ENCODE assay signal across 1 cellular context in genomic region chr19:3178377-3178972, GRCh38.
TF ChIP-seq lines count a peak whose summit lies in the region.

A gene with protein sequence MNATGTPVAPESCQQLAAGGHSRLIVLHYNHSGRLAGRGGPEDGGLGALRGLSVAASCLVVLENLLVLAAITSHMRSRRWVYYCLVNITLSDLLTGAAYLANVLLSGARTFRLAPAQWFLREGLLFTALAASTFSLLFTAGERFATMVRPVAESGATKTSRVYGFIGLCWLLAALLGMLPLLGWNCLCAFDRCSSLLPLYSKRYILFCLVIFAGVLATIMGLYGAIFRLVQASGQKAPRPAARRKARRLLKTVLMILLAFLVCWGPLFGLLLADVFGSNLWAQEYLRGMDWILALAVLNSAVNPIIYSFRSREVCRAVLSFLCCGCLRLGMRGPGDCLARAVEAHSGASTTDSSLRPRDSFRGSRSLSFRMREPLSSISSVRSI (plus strand): TSS chr19:3178769. CDS start chr19:3178793, 24 bp downstream.

TF ChIP-seq in SK-N-SH treated with all-trans-retinoic acid at 6 μM for 48 hours, 23 proteins besides CTCF, POLR2A, EP300 and RAD21 (continued from another document):
- TF ChIP-seq, protein P1, sequence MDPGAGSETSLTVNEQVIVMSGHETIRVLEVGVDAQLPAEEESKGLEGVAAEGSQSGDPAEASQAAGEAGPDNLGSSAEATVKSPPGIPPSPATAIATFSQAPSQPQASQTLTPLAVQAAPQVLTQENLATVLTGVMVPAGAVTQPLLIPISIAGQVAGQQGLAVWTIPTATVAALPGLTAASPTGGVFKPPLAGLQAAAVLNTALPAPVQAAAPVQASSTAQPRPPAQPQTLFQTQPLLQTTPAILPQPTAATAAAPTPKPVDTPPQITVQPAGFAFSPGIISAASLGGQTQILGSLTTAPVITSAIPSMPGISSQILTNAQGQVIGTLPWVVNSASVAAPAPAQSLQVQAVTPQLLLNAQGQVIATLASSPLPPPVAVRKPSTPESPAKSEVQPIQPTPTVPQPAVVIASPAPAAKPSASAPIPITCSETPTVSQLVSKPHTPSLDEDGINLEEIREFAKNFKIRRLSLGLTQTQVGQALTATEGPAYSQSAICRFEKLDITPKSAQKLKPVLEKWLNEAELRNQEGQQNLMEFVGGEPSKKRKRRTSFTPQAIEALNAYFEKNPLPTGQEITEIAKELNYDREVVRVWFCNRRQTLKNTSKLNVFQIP (CRISPR knock-in tag; IDR thresholded peaks at IDR 0.05; ENCODE audit: borderline replicate concordance, low read depth) = no peak
- no peak for TF ChIP-seq ZC3H10 (CRISPR knock-in tag; IDR thresholded peaks at IDR 0.05)
- TF ChIP-seq BACH2 (CRISPR knock-in tag; IDR thresholded peaks at IDR 0.05; ENCODE audit: borderline replicate concordance) = no peak
- TF ChIP-seq RARB (CRISPR knock-in tag; IDR thresholded peaks at IDR 0.05) = no peak
- no peak for TF ChIP-seq TSHZ2 (CRISPR knock-in tag; IDR thresholded peaks at IDR 0.05)
- no peak for TF ChIP-seq ZFP3 (CRISPR knock-in tag; IDR thresholded peaks at IDR 0.05)
- no peak for TF ChIP-seq ZNF8 (CRISPR knock-in tag; IDR thresholded peaks at IDR 0.05)
- no peak for TF ChIP-seq TOX (CRISPR knock-in tag; IDR thresholded peaks at IDR 0.05; ENCODE audit: borderline replicate concordance)
